2 cellular contexts compared by ENCODE assay signal in genomic region chr4:182730791-182731190, GRCh38.
TF ChIP-seq lines count a peak whose summit lies in the region.

No MANE protein-coding gene starts in this region.

TF ChIP-seq in H1, 55 proteins besides CTCF, POLR2A, EP300 and RAD21:
- TF ChIP-seq CREB1 (IDR thresholded peaks at IDR 0.05) (0 out of 2 replicates have a peak, but pooled peaks have one; percentile 14), TEAD4 (IDR thresholded peaks at IDR 0.05; ENCODE audit: low read depth, low read length) (peak; percentile 88), SIRT6 (IDR thresholded peaks at IDR 0.05; ENCODE audit: low read length) (no peak)

TF ChIP-seq in HepG2, 621 proteins besides CTCF, POLR2A, EP300 and RAD21:
- TF ChIP-seq ZNF672 (CRISPR knock-in tag; IDR thresholded peaks at IDR 0.05) (no peak), YEATS2 (CRISPR knock-in tag; IDR thresholded peaks at IDR 0.05; ENCODE audit: borderline replicate concordance) (no peak), ELK4 (CRISPR knock-in tag; IDR thresholded peaks at IDR 0.05; ENCODE audit: borderline replicate concordance) (no peak), ZSCAN12 (CRISPR knock-in tag; IDR thresholded peaks at IDR 0.05) (no peak)
- TF ChIP-seq, protein P1, sequence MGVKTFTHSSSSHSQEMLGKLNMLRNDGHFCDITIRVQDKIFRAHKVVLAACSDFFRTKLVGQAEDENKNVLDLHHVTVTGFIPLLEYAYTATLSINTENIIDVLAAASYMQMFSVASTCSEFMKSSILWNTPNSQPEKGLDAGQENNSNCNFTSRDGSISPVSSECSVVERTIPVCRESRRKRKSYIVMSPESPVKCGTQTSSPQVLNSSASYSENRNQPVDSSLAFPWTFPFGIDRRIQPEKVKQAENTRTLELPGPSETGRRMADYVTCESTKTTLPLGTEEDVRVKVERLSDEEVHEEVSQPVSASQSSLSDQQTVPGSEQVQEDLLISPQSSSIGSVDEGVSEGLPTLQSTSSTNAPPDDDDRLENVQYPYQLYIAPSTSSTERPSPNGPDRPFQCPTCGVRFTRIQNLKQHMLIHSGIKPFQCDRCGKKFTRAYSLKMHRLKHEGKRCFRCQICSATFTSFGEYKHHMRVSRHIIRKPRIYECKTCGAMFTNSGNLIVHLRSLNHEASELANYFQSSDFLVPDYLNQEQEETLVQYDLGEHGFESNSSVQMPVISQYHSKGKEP (CRISPR knock-in tag; IDR thresholded peaks at IDR 0.05): no peak
